In the genomic region with DNA sequence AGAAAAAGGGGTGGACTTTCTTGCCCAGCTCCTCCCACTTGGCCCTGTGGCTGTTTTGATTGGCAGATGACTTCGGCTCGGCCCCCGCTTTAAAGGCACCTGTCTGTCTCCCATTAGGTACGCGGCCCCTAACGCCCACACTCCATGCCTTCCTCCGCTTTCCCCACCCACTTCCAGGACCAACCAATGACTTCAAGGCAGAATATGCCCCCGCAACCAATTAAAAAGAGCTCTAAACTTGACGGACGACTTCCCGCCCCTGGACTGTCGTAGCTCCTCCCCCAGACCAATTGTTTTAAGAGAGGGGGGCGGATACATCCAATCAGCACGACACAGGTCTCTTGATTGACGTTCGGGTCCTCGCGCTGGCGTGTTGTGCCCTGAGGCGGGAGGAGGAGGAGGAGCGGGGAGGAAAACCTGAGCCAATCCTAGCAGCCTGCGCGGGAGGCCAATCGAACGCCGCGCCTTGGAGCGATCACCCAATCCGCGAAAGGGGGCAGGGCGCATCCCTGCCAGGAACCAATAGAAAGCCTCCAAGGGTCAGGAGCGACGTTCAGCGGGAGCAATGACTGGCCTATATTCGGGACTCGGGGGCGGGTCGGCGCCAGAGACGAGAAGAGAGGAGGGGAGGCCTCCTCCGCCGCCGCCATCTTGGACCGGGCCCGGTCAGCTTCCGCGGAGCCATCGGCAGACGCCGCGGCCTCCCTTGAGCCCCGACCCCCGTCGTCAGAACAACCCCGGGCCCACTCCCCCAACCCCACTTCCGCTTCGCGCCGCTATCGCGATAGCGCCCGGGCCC, we compare ENCODE assay signal across 8 cellular contexts. TPM values are rescaled to one million over a fixed set of nuclear protein-coding genes. Genes with fewer than 3 reads are reported as not detected.
DNase-seq lines count a peak whose midpoint lies in the region; ATAC-seq and TF ChIP-seq lines count a peak whose summit lies in the region.

A gene (plus strand): TSS at position 649 of the 799 bp plus-strand sequence. CDS start 5,217 bp downstream, outside the sequence.

- H3K27me3 ChIP-seq in prostate gland (replicated peaks; ENCODE audit: insufficient read depth): no peaks in the 10 kb centered on the region

- DNase-seq in NCI-H187 treated with DMSO at 0.1 percent for 48 hours (lab: John Stamatoyannopoulos, UW) (peak; percentile 100), anterior cingulate cortex (lab: John Stamatoyannopoulos, UW) (peak; percentile 96 to 100 (median 100)), left ventricle myocardium superior (peak; percentile 99), prostate gland (ENCODE audit: low spot score) (peak; percentile 99)

- peaks cover 0 to 5% of the 10 kb centered on the region in 2 donors for H3K36me3 ChIP-seq in prostate gland
- H3K36me3 ChIP-seq in urinary bladder (ENCODE audit: insufficient read depth): no peaks in the 10 kb centered on the region

- no peak for TF ChIP-seq CTCF in prostate gland (IDR thresholded peaks at IDR 0.05)

- H3K9me3 ChIP-seq in prostate gland: no peaks in the 10 kb centered on the region

- intact Hi-C loops in T-helper 2 cell treated with Interferon-gamma antibody and Interleukin-4, amounts not matched to agents 100 ng/mL and 5 ng/mL, for 36 hours (cut with micrococcal nuclease): loop anchor here (1.0 to 10.0 kb wide), 10 partner anchors 22 to 1337 kb away; a partner anchor contains a TSS
- intact Hi-C loops in left ventricle myocardium superior (cut with micrococcal nuclease): no loop called here
- intact Hi-C loops in prostate gland (cut with DNase I): loop anchor here (2.0 to 10.0 kb wide), 2 partner anchors 21 to 273 kb away; a partner anchor contains a TSS

- WGBS in prostate gland: under 1% methylated on average over 63 of the region's 63 CpGs
- WGBS in urinary bladder: under 1% methylated on average over 63 of the region's 63 CpGs

- H3K4me1 ChIP-seq in prostate gland (replicated peaks) (peaks cover 7% of the 10 kb centered on the region), urinary bladder (ENCODE audit: insufficient read depth) (no peaks in the 10 kb centered on the region)

- peak within 1 kb of the TSS; percentile 92 to 97 for H3K27ac ChIP-seq in prostate gland
- H3K27ac ChIP-seq in urinary bladder (ENCODE audit: low read depth): peak within 1 kb of the TSS; percentile 88

- H3K4me3 ChIP-seq in prostate gland (peak within 1 kb of the TSS; percentile 94 to 99), urinary bladder (ENCODE audit: low read depth, low read length) (peak within 1 kb of the TSS; percentile 99)

- peak; percentile 94 for TF ChIP-seq POLR2A in prostate gland (IDR thresholded peaks at IDR 0.05)

- ATAC-seq in GM18499 (IDR thresholded peaks at IDR 0.05; ENCODE audit: insufficient read depth, unreplicated experiment): peak; percentile 64
- peak; percentile 78 for ATAC-seq in HG02943 (IDR thresholded peaks at IDR 0.05; ENCODE audit: low read depth, unreplicated experiment)
- ATAC-seq in left ventricle myocardium superior: peak; percentile 92

RNA-seq across cellular contexts. Expression of the gene that starts here (rescaled TPM):
- total RNA-seq in T-helper 2 cell treated with Interferon-gamma antibody and Interleukin-4, amounts not matched to agents 100 ng/mL and 5 ng/mL, for 36 hours: 61.0 and 61.1 TPM in 2 replicates
- total RNA-seq in left ventricle myocardium superior: 23.2 TPM
- total RNA-seq in prostate gland: 10 to 100 TPM; 22.8 to 54.4 TPM
- 11.6 TPM for total RNA-seq in urinary bladder
- 35.8 TPM for polyA plus RNA-seq in urinary bladder

Comparison
In these comparisons a context has a peak if more than half of its experiments do, and no peak if none do; other contexts are left out.
1. Peak in every context shown above with its lines: DNase-seq, ATAC-seq, H3K4me3 ChIP-seq and H3K27ac ChIP-seq.